Comparison of ENCODE assay signal across 1 cellular context in genomic region chr6:147161253-147161973, GRCh38.
TF ChIP-seq lines count a peak whose summit lies in the region.

No MANE protein-coding gene starts in this region.

TF ChIP-seq in K562, 482 proteins besides CTCF, POLR2A, EP300 and RAD21 (continued from another document and continues in another):
- TF ChIP-seq, protein P1, sequence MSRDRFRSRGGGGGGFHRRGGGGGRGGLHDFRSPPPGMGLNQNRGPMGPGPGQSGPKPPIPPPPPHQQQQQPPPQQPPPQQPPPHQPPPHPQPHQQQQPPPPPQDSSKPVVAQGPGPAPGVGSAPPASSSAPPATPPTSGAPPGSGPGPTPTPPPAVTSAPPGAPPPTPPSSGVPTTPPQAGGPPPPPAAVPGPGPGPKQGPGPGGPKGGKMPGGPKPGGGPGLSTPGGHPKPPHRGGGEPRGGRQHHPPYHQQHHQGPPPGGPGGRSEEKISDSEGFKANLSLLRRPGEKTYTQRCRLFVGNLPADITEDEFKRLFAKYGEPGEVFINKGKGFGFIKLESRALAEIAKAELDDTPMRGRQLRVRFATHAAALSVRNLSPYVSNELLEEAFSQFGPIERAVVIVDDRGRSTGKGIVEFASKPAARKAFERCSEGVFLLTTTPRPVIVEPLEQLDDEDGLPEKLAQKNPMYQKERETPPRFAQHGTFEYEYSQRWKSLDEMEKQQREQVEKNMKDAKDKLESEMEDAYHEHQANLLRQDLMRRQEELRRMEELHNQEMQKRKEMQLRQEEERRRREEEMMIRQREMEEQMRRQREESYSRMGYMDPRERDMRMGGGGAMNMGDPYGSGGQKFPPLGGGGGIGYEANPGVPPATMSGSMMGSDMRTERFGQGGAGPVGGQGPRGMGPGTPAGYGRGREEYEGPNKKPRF (IDR thresholded peaks at IDR 0.05; ENCODE audit: low read depth, low read length) = no peak
- TF ChIP-seq SRF (CRISPR knock-in tag; IDR thresholded peaks at IDR 0.05) (no peak), SRSF9 (IDR thresholded peaks at IDR 0.05; ENCODE audit: borderline replicate concordance, low read depth, low read length) (no peak), ASH1L (IDR thresholded peaks at IDR 0.05; ENCODE audit: borderline replicate concordance, low read depth, partially characterized antibody) (no peak), MEF2D (tag; conservative IDR thresholded peaks at IDR 0.05; ENCODE audit: low read depth) (no peak; the same call in 1 of the 2 replicates), ZFP91 (CRISPR knock-in tag; IDR thresholded peaks at IDR 0.05) (no peak), BCL6 (CRISPR knock-in tag; IDR thresholded peaks at IDR 0.05) (0 out of 2 replicates have a peak, but pooled peaks have one; percentile 36), ARID2 (IDR thresholded peaks at IDR 0.05) (no peak), TAL1 (IDR thresholded peaks at IDR 0.05) (no peak), HDAC1 (IDR thresholded peaks at IDR 0.05) (no peak; a peak in 1 of 4 replicates), BMI1 (IDR thresholded peaks at IDR 0.05; ENCODE audit: low read length) (no peak), TBL1XR1 (IDR thresholded peaks at IDR 0.05; ENCODE audit: low read length in 2 of 2) (no peak), BRD9 (IDR thresholded peaks at IDR 0.05; ENCODE audit: low read depth, partially characterized antibody) (peak; percentile 12), BRD4 (IDR thresholded peaks at IDR 0.05) (no peak), RFX7 (CRISPR knock-in tag; IDR thresholded peaks at IDR 0.05) (no peak), ZBTB17 (CRISPR knock-in tag; IDR thresholded peaks at IDR 0.05) (0 out of 2 replicates have a peak, but pooled peaks have one; percentile 25), KAT7 (CRISPR knock-in tag; IDR thresholded peaks at IDR 0.05; ENCODE audit: borderline replicate concordance) (no peak), MCM2 (IDR thresholded peaks at IDR 0.05; ENCODE audit: low read depth) (no peak), ZBTB9 (CRISPR knock-in tag; IDR thresholded peaks at IDR 0.05) (0 out of 2 replicates have a peak, but pooled peaks have one; percentile 53), ELK3 (CRISPR knock-in tag; IDR thresholded peaks at IDR 0.05) (no peak), REST (CRISPR knock-in tag; IDR thresholded peaks at IDR 0.05; ENCODE audit: low read depth) (no peak), SP1 (CRISPR knock-in tag; IDR thresholded peaks at IDR 0.05) (no peak), ELF2 (CRISPR knock-in tag; IDR thresholded peaks at IDR 0.05) (peak; percentile 71; the same call in 1 of the 2 replicates), IRF2 (CRISPR knock-in tag; IDR thresholded peaks at IDR 0.05) (no peak), GTF2A2 (tag; IDR thresholded peaks at IDR 0.05) (no peak), RBM22 (IDR thresholded peaks at IDR 0.05; ENCODE audit: low read depth, low read length, poor library complexity, severe bottlenecking) (no peak), SMAD4 (CRISPR knock-in tag; conservative IDR thresholded peaks at IDR 0.05) (peak; percentile 68), TCF3 (CRISPR knock-in tag; IDR thresholded peaks at IDR 0.05) (no peak), ZNF133 (CRISPR knock-in tag; IDR thresholded peaks at IDR 0.05) (no peak), ZNF79 (CRISPR knock-in tag; IDR thresholded peaks at IDR 0.05; ENCODE audit: low read depth) (no peak), MBD2 (IDR thresholded peaks at IDR 0.05; ENCODE audit: borderline replicate concordance, low read depth) (no peak), KDM2B (CRISPR knock-in tag; IDR thresholded peaks at IDR 0.05) (no peak), CBX3 (IDR thresholded peaks at IDR 0.05; ENCODE audit: borderline replicate concordance in 1 of 2, low read length in 2 of 2) (no peak), E4F1 (CRISPR knock-in tag; IDR thresholded peaks at IDR 0.05; ENCODE audit: borderline replicate concordance) (0 out of 2 replicates have a peak, but pooled peaks have one; percentile 5), ZNF277 (CRISPR knock-in tag; IDR thresholded peaks at IDR 0.05; ENCODE audit: borderline replicate concordance) (no peak), CEBPB (tag; IDR thresholded peaks at IDR 0.05) (0 out of 2 replicates have a peak, but pooled peaks have one; percentile 12), ZNF584 (CRISPR knock-in tag; IDR thresholded peaks at IDR 0.05; ENCODE audit: low read depth) (peak; percentile 23; the same call in 1 of the 2 replicates), SMAD3 (CRISPR knock-in tag; conservative IDR thresholded peaks at IDR 0.05) (no peak), FOXJ3 (CRISPR knock-in tag; IDR thresholded peaks at IDR 0.05) (no peak), TEAD1 (CRISPR knock-in tag; IDR thresholded peaks at IDR 0.05) (no peak), NR4A1 (CRISPR knock-in tag; IDR thresholded peaks at IDR 0.05) (no peak), NR4A1 (tag; IDR thresholded peaks at IDR 0.05) (peak; percentile 76; the same call in 1 of the 2 replicates), ZNF518B (CRISPR knock-in tag; IDR thresholded peaks at IDR 0.05) (no peak), ZNF354B (CRISPR knock-in tag; IDR thresholded peaks at IDR 0.05) (no peak), ZNF57 (CRISPR knock-in tag; IDR thresholded peaks at IDR 0.05) (no peak)
